8 cellular contexts compared by ENCODE assay signal in genomic region chr17:751269-752001, GRCh38. TPM values are rescaled to one million over a fixed set of nuclear protein-coding genes. Genes with fewer than 3 reads are reported as not detected.
A peak's percentile ranks its signal among the peaks of the same experiment; 100 is the strongest.
DNase-seq lines count a peak whose midpoint lies in the region; ATAC-seq and TF ChIP-seq lines count a peak whose summit lies in the region.

No MANE protein-coding gene starts in this region.

- H3K27me3 Mint-ChIP-seq in activated naive CD4-positive, alpha-beta T cell treated with anti-CD3 and anti-CD28 coated beads, Interleukin-2, amount 10 ng/mL, durations not matched to agents 7 days and 5 days, result no peaks in the 10 kb centered on the region

- H3K27ac Mint-ChIP-seq in activated naive CD4-positive, alpha-beta T cell treated with anti-CD3 and anti-CD28 coated beads, Interleukin-2, amount 10 ng/mL, durations not matched to agents 7 days and 5 days, result peak overlapping the region; percentile 92

- H3K36me3 Mint-ChIP-seq in activated naive CD4-positive, alpha-beta T cell treated with anti-CD3 and anti-CD28 coated beads, Interleukin-2, amount 10 ng/mL, durations not matched to agents 7 days and 5 days, result peaks cover 30% of the 10 kb centered on the region

- H3K36me3 ChIP-seq in Panc1 (ENCODE audit: control insufficient read depth, insufficient read depth, low read length), result peaks cover 6% of the 10 kb centered on the region; the same call in 1 of the 2 replicates
- H3K36me3 ChIP-seq in heart left ventricle, result peaks cover 0 to 21% (median 17%) of the 10 kb centered on the region in 9 donors
- H3K36me3 ChIP-seq in rectal smooth muscle tissue (ENCODE audit: control insufficient read depth, insufficient read depth, low read length), result peaks cover 11% of the 10 kb centered on the region

- intact Hi-C loops in Right ventricle myocardium inferior (cut with DNase I), result no loop called here
- intact Hi-C loops in cardiac septum (cut with DNase I), result no loop called here
- intact Hi-C loops in Panc1 (cut with micrococcal nuclease; ENCODE audit: unreplicated experiment), result no loop called here
- intact Hi-C loops in heart left ventricle (cut with DNase I), result loop anchor here in 1 of 10 donors (2.0 kb wide), 1 partner anchor 37 kb away; the partner anchor contains the start of gene VPS53

- WGBS in heart left ventricle, 4 donors, result 3 to 4% (median 3%) methylated on average over 32 to 49 of the region's 49 CpGs

- POLR2A ChIA-PET in Panc1 (lab: Charles Lee), result no interaction called here

- CTCF ChIA-PET in Panc1 (lab: Charles Lee), result no interaction called here
- CTCF ChIA-PET in activated naive CD4-positive, alpha-beta T cell treated with anti-CD3 and anti-CD28 coated beads, Interleukin-2, amount 10 ng/mL, durations not matched to agents 7 days and 5 days (lab: Charles Lee), result interaction anchor here (1.2 to 1.3 kb wide), 2 partner anchors 10 to 11 kb away, joined by 4 read pairs; no protein-coding TSS in a partner anchor

- peak overlapping the region; percentile 76 to 83 for H3K4me3 ChIP-seq in Panc1 (ENCODE audit: low read depth in 2 of 2, low read length in 2 of 2)
- peak overlapping the region; percentile 61 to 94 (median 79) for H3K4me3 ChIP-seq in heart left ventricle
- peak overlapping the region; percentile 76 for H3K4me3 ChIP-seq in rectal smooth muscle tissue (ENCODE audit: low read length)

- BruUV-seq in Panc1 (replicated peaks; lab: Mats Ljungman, UMichigan), result no TSS peak

- no peak for TF ChIP-seq POLR2A in heart left ventricle (IDR thresholded peaks at IDR 0.05)

- H3K4me1 ChIP-seq in Panc1 (ENCODE audit: control insufficient read depth, insufficient read depth, low read length), result peaks cover 4% of the 10 kb centered on the region
- peaks cover 0 to 28% (median 13%) of the 10 kb centered on the region in 12 donors for H3K4me1 ChIP-seq in heart left ventricle
- peaks cover 9% of the 10 kb centered on the region for H3K4me1 ChIP-seq in rectal smooth muscle tissue (ENCODE audit: control insufficient read depth, insufficient read depth, low read length)

- no peak for TF ChIP-seq CTCF in Panc1 (IDR thresholded peaks at IDR 0.05)
- TF ChIP-seq CTCF in heart left ventricle (IDR thresholded peaks at IDR 0.05), result no peak

- in situ Hi-C loops in Panc1 (cut with HindIII; ENCODE audit: low pct_unique_long_range_greater_than_20kb, low sequenced_read_pairs), result no loop called here

- peak overlapping the region; percentile 81 for H3K27ac ChIP-seq in Panc1 (ENCODE audit: low read length)
- H3K27ac ChIP-seq in heart left ventricle, result peak overlapping the region in 10 of 12 donors; percentile 40 to 90 (median 82)
- peak overlapping the region; percentile 66 for H3K27ac ChIP-seq in rectal smooth muscle tissue (ENCODE audit: low read depth, low read length)

- peaks cover 33% of the 10 kb centered on the region for H3K4me1 Mint-ChIP-seq in activated naive CD4-positive, alpha-beta T cell treated with anti-CD3 and anti-CD28 coated beads, Interleukin-2, amount 10 ng/mL, durations not matched to agents 7 days and 5 days

- H3K9ac ChIP-seq in rectal smooth muscle tissue (ENCODE audit: low read length), result peak overlapping the region; percentile 66

- H3K9me3 ChIP-seq in Panc1 (ENCODE audit: control insufficient read depth, insufficient read depth, low read depth, low read length) (no peaks in the 10 kb centered on the region), heart left ventricle (no peaks in the 10 kb centered on the region)

- H3K4me3 Mint-ChIP-seq in activated naive CD4-positive, alpha-beta T cell treated with anti-CD3 and anti-CD28 coated beads, Interleukin-2, amount 10 ng/mL, durations not matched to agents 7 days and 5 days, result peak overlapping the region; percentile 95

- H3K27me3 ChIP-seq in Panc1 (ENCODE audit: control insufficient read depth, insufficient read depth, low read length), result no peaks in the 10 kb centered on the region
- H3K27me3 ChIP-seq in heart left ventricle, result no peaks in the 10 kb centered on the region
- no peaks in the 10 kb centered on the region for H3K27me3 ChIP-seq in rectal smooth muscle tissue (ENCODE audit: control insufficient read depth, insufficient read depth, low read length)

- H3K9me3 Mint-ChIP-seq in activated naive CD4-positive, alpha-beta T cell treated with anti-CD3 and anti-CD28 coated beads, Interleukin-2, amount 10 ng/mL, durations not matched to agents 7 days and 5 days, result peaks cover 5% of the 10 kb centered on the region

- no peak for DNase-seq in Right ventricle myocardium inferior (ENCODE audit: missing footprints)
- DNase-seq in cardiac septum (ENCODE audit: low spot score), result no peak
- no peak for DNase-seq in Panc1 (ENCODE audit: low read depth, low spot score)
- peak; percentile 74 for DNase-seq in activated naive CD4-positive, alpha-beta T cell treated with anti-CD3 and anti-CD28 coated beads, Interleukin-2, amount 10 ng/mL, durations not matched to agents 7 days and 5 days
- peak in 1 of 5 donors; percentile 19 for DNase-seq in heart left ventricle
- no peak for DNase-seq in DMS153 treated with DMSO at 0.1 percent for 48 hours (lab: John Stamatoyannopoulos, UW; ENCODE audit: unreplicated experiment)

- ATAC-seq in Right ventricle myocardium inferior (peak; percentile 4), HG03045 (IDR thresholded peaks at IDR 0.05; ENCODE audit: unreplicated experiment) (peak; percentile 33), Panc1 (peak; percentile 51), heart left ventricle (peak in 3 of 4 donors; percentile 4 to 28 (median 9))

RNA-seq across cellular contexts. Expression of gene GEMIN4, which starts 0.6 kb away (rescaled TPM):
- 12.6 TPM for total RNA-seq in Right ventricle myocardium inferior
- total RNA-seq in cardiac septum, result 10.9 TPM
- total RNA-seq in Panc1 (2021; ENCODE audit: unreplicated experiment), result 34.9 TPM
- polyA plus RNA-seq in Panc1 (2012; ENCODE audit: insufficient read length), result 19.7 TPM
- 10 to 100 TPM in 5 of 9 donors, 1 to 10 TPM in 4; 8.7 to 20.8 (median 10.7) TPM for total RNA-seq in heart left ventricle
- polyA plus RNA-seq in heart left ventricle, result 1 to 10 TPM; 3.2 to 9.0 TPM

RNA-seq across cellular contexts. Expression of gene TLCD3A, which starts 19.0 kb away (rescaled TPM):
- total RNA-seq in Right ventricle myocardium inferior (2.5 TPM), cardiac septum (5.1 TPM), Panc1 (2021; ENCODE audit: unreplicated experiment) (30.4 TPM), heart left ventricle (1 to 10 TPM; 1.5 to 4.7 (median 2.9) TPM)
- 39.1 TPM for polyA plus RNA-seq in Panc1 (2012; ENCODE audit: insufficient read length)
- polyA plus RNA-seq in heart left ventricle, result 1 to 10 TPM in 1 of 2 donors, under 1 TPM in 1; 0.76 to 3.3 TPM

RNA-seq across cellular contexts. Expression of gene GLOD4, which starts 30.6 kb away (rescaled TPM):
- total RNA-seq in Right ventricle myocardium inferior (21.2 TPM), cardiac septum (33.8 TPM), Panc1 (2021; ENCODE audit: unreplicated experiment) (57.8 TPM), heart left ventricle (10 to 100 TPM; 21.7 to 39.7 (median 26.8) TPM)
- polyA plus RNA-seq in Panc1 (2012; ENCODE audit: insufficient read length), result 66.4 TPM
- polyA plus RNA-seq in heart left ventricle, result 10 to 100 TPM; 14.0 to 20.4 TPM

RNA-seq across cellular contexts. Expression of gene MRM3, which starts 30.7 kb away (rescaled TPM):
- total RNA-seq in Right ventricle myocardium inferior (18.7 TPM), cardiac septum (15.9 TPM), Panc1 (2021; ENCODE audit: unreplicated experiment) (13.4 TPM), heart left ventricle (10 to 100 TPM; 14.8 to 35.4 (median 18.3) TPM)
- polyA plus RNA-seq in Panc1 (2012; ENCODE audit: insufficient read length), result 14.1 TPM
- 10 to 100 TPM; 17.9 to 27.1 TPM for polyA plus RNA-seq in heart left ventricle

RNA-seq across cellular contexts. Expression of gene VPS53, which starts 36.8 kb away (rescaled TPM):
- total RNA-seq in Right ventricle myocardium inferior, result 33.5 TPM
- total RNA-seq in cardiac septum, result 44.5 TPM
- total RNA-seq in Panc1 (2021; ENCODE audit: unreplicated experiment), result 61.5 TPM
- polyA plus RNA-seq in Panc1 (2012; ENCODE audit: insufficient read length), result 42.5 TPM
- total RNA-seq in heart left ventricle, result 10 to 100 TPM; 11.0 to 50.5 (median 40.2) TPM
- polyA plus RNA-seq in heart left ventricle, result 10 to 100 TPM in 1 of 2 donors, 1 to 10 TPM in 1; 7.8 to 14.7 TPM
